In the genomic region with DNA sequence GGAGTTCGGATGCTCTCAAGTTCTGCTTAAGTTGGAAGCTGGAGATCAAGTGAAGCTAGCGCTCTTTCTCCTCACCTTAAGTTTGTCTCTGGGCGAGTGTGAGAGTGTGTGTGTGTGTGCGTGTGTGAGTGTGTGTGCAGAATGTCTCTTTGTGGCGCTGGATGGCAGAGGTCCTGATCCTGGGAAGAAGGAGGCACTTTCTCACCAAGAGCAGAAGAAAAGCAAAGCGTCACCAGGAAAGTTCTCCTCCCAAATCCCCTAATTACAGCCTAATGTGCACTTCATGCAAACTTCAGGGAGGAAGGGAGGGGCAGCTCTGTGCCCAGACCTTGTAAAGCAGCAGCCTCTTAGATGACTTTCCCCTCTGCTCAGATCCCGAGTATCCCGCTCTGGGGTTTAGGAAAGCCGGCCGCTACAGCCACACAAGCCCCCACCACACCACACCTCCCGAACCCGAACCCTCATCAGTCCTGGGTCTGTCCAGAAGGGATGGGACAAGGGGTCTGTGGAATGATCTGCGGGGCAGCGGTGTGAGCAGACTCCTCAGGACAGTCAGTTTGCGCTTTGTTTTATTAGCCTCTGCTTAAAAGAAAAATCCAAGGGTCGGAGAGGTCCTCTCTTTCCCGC, we compare ENCODE assay signal across 8 cellular contexts. TPM values are rescaled to one million over a fixed set of nuclear protein-coding genes. Genes with fewer than 3 reads are reported as not detected.
DNase-seq lines count a peak whose midpoint lies in the region; ATAC-seq, FAIRE-seq and TF ChIP-seq lines count a peak whose summit lies in the region.

A gene (minus strand): TSS at position 51 of the 627 bp plus-strand sequence. CDS start 47,332 bp downstream, outside the sequence.

- H3K4me3 ChIP-seq in coronary artery = peak within 1 kb of the TSS; percentile 75
- H3K4me3 ChIP-seq in mucosa of descending colon = no peak within 1 kb of the TSS
- peak within 1 kb of the TSS in 1 of 2 donors; percentile 38 for H3K4me3 ChIP-seq in aorta (ENCODE audit: low read length in 2 of 2)

- peaks cover 0 to 3% of the 10 kb centered on the region in 2 donors for H3K4me1 Mint-ChIP-seq in natural killer cell treated with Interleukin-12 subunit alpha and Interleukin-12 subunit beta and Interleukin-15 and Interleukin-18, amount 100 ng/mL, for 72 hours (ENCODE audit: low read depth in 2 of 2)
- peaks cover 0 to 8% of the 10 kb centered on the region in 2 donors for H3K4me1 Mint-ChIP-seq in natural killer cell

- H3K4me1 ChIP-seq in mucosa of descending colon (ENCODE audit: low read depth) = no peaks in the 10 kb centered on the region
- no peaks in the 10 kb centered on the region for H3K4me1 ChIP-seq in aorta (ENCODE audit: control insufficient read depth in 1 of 2, insufficient read depth in 2 of 2, low read length in 2 of 2)

- 48 to 50% methylated on average over 17 of the region's 17 CpGs for WGBS in aorta, 2 donors

- no peak within 1 kb of the TSS for H3K4me3 Mint-ChIP-seq in natural killer cell treated with Interleukin-12 subunit alpha and Interleukin-12 subunit beta and Interleukin-15 and Interleukin-18, amount 100 ng/mL, for 72 hours
- no peak within 1 kb of the TSS for H3K4me3 Mint-ChIP-seq in natural killer cell

- intact Hi-C loops in natural killer cell (cut with micrococcal nuclease) (no loop called here), mucosa of descending colon (cut with DNase I, micrococcal nuclease) (loop anchor here in 1 of 2 donors (10.0 kb wide), 1 partner anchor 194 kb away; no protein-coding TSS in a partner anchor), aorta (cut with DNase I) (loop anchor here in 1 of 2 donors (5.0 to 10.0 kb wide), 3 partner anchors 201 to 661 kb away; a partner anchor contains a TSS)

- no peaks in the 10 kb centered on the region for H3K36me3 Mint-ChIP-seq in natural killer cell treated with Interleukin-12 subunit alpha and Interleukin-12 subunit beta and Interleukin-15 and Interleukin-18, amount 100 ng/mL, for 72 hours
- no peaks in the 10 kb centered on the region for H3K36me3 Mint-ChIP-seq in natural killer cell

- DNase-seq in natural killer cell treated with Interleukin-12 subunit alpha and Interleukin-12 subunit beta and Interleukin-15 and Interleukin-18, amount 100 ng/mL, for 72 hours (ENCODE audit: low spot score) = no peak
- DNase-seq in natural killer cell = no peak
- DNase-seq in coronary artery (ENCODE audit: low spot score) = no peak
- DNase-seq in mucosa of descending colon = peak in 2 of 3 donors; percentile 34 to 46
- DNase-seq in aorta = no peak
- DNase-seq in activated naive CD4-positive, alpha-beta T cell (lab: John Stamatoyannopoulos, UW) = no peak
- DNase-seq in activated CD4-positive, alpha-beta T cell treated with anti-CD3 and anti-CD28 coated beads for 48 hours = no peak
- no peak for DNase-seq in GM12892 (ENCODE audit: insufficient read length)

- H3K36me3 ChIP-seq in mucosa of descending colon (ENCODE audit: low read depth) (no peaks in the 10 kb centered on the region), aorta (ENCODE audit: control insufficient read depth in 1 of 2, insufficient read depth in 2 of 2, low read length in 1 of 2) (no peaks in the 10 kb centered on the region)

- no peak for FAIRE-seq in GM12892 (lab: Jason Lieb, UNC)

- TF ChIP-seq POLR2A in GM12892 (IDR thresholded peaks at IDR 0.05; ENCODE audit: low read depth, low read length) = no peak

- no peaks in the 10 kb centered on the region for H3K9me3 Mint-ChIP-seq in natural killer cell treated with Interleukin-12 subunit alpha and Interleukin-12 subunit beta and Interleukin-15 and Interleukin-18, amount 100 ng/mL, for 72 hours
- no peaks in the 10 kb centered on the region for H3K9me3 Mint-ChIP-seq in natural killer cell

- ATAC-seq in natural killer cell treated with Interleukin-12 subunit alpha and Interleukin-12 subunit beta and Interleukin-15 and Interleukin-18, amount 100 ng/mL, for 72 hours = peak; percentile 43 to 48
- no peak for ATAC-seq in natural killer cell
- ATAC-seq in mucosa of descending colon = no peak
- peak; percentile 52 for ATAC-seq in aorta (ENCODE audit: low FRiP score)

- TF ChIP-seq CTCF in natural killer cell (IDR thresholded peaks at IDR 0.05) = no peak
- no peak for TF ChIP-seq CTCF in coronary artery (IDR thresholded peaks at IDR 0.05)
- no peak for TF ChIP-seq CTCF in mucosa of descending colon (IDR thresholded peaks at IDR 0.05)

- H3K27ac ChIP-seq in coronary artery (peak within 1 kb of the TSS; percentile 69 to 72), aorta (ENCODE audit: low read depth in 1 of 2, low read length in 2 of 2) (peak within 1 kb of the TSS in 1 of 2 donors; percentile 7)

- H3K27me3 ChIP-seq in aorta (ENCODE audit: control insufficient read depth in 1 of 2, insufficient read depth in 2 of 2, low read length in 1 of 2) = no peaks in the 10 kb centered on the region

- H3K27ac Mint-ChIP-seq in natural killer cell treated with Interleukin-12 subunit alpha and Interleukin-12 subunit beta and Interleukin-15 and Interleukin-18, amount 100 ng/mL, for 72 hours = no peak within 1 kb of the TSS
- H3K27ac Mint-ChIP-seq in natural killer cell = no peak within 1 kb of the TSS

- no peaks in the 10 kb centered on the region for H3K9me3 ChIP-seq in mucosa of descending colon
- H3K9me3 ChIP-seq in aorta (ENCODE audit: control insufficient read depth, low read length) = no peaks in the 10 kb centered on the region

- H3K27me3 Mint-ChIP-seq in natural killer cell treated with Interleukin-12 subunit alpha and Interleukin-12 subunit beta and Interleukin-15 and Interleukin-18, amount 100 ng/mL, for 72 hours = peaks cover 24 to 44% of the 10 kb centered on the region in 2 donors
- peaks cover 39 to 50% of the 10 kb centered on the region in 2 donors for H3K27me3 Mint-ChIP-seq in natural killer cell (ENCODE audit: low read depth in 2 of 2)

RNA-seq across cellular contexts. Expression of the gene that starts here (rescaled TPM):
- total RNA-seq in natural killer cell treated with Interleukin-12 subunit alpha and Interleukin-12 subunit beta and Interleukin-15 and Interleukin-18, amount 100 ng/mL, for 72 hours = not detected
- total RNA-seq in natural killer cell (not detected), mucosa of descending colon (1 to 10 TPM in 2 of 3 donors, under 1 TPM in 1; 0.93 to 9.6 (median 1.5) TPM), aorta (1 to 10 TPM; 1.6 to 3.5 TPM)
- polyA plus RNA-seq in aorta = 1 to 10 TPM in 1 of 2 donors, under 1 TPM in 1; 0.67 to 9.1 TPM
- not detected for polyA plus RNA-seq in GM12892 (2012; ENCODE audit: missing spikeins)

Comparison
In these comparisons a context has a peak if more than half of its experiments do, and no peak if none do; other contexts are left out.
1. Peak in ATAC-seq in natural killer cell treated with Interleukin-12 subunit alpha and Interleukin-12 subunit beta and Interleukin-15 and Interleukin-18, amount 100 ng/mL, for 72 hours; RNA of the gene not detected or under 1 TPM.
2. DNase-seq: peak in mucosa of descending colon (2 of 3); none in natural killer cell treated with Interleukin-12 subunit alpha and Interleukin-12 subunit beta and Interleukin-15 and Interleukin-18, amount 100 ng/mL, for 72 hours (single experiment), natural killer cell (single experiment), coronary artery (single experiment), aorta (0 of 2), activated naive CD4-positive, alpha-beta T cell (0 of 4), activated CD4-positive, alpha-beta T cell treated with anti-CD3 and anti-CD28 coated beads for 48 hours (single experiment) and GM12892 (single experiment).